Comparison of ENCODE assay signal across 16 cellular contexts in the genomic region with DNA sequence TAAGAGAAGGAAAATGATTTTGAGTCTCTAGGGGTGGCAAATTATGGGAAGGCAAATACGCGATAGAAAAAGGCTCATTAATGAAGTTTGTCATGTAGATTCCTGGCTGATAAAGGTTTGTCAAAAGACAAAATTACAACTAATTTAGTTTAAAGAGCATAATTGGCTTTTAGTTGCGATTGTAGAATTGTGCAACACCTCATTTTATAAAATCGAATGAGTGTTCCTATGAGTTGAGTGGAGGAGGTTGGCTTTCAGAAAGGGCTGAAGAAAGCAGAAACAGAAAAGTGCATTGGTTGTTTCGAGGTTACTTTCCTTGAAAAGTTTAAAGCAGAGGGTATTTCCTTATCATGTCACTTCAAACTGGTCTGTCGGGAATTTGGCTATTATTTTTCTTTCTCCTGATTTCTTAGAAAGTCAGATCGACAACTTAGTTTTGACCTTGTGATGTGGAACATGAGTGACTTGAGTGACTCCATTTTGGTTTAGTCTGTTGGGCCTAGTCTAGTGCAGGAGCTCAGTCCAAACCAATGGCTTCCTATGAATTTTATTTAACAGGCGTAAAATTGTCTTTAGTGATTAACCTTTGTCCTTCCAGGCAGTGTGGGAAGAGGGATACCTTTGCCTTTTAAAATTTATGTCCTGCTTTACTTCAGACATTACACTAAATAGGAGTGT.
"Had no signal": no experiment of that assay in that cellular context is flagged by ENCODE, and none has a peak within 500 bp of the region (broad histone marks: within the 10 kb centered on the region; RNA-seq: fewer than 3 reads in every experiment).

No MANE protein-coding gene starts in this region.

- DNase-seq: activated CD4-positive, alpha-beta T cell treated with anti-CD3 and anti-CD28 coated beads, Interleukin-2, amount 50 U/mL, for 4 hours; activated effector memory CD4-positive, alpha-beta T cell treated with Interleukin-2 at 50 U/mL for 16 hours; amygdala; brain microvascular endothelial cell; effector memory CD8-positive, alpha-beta T cell; left ventricle myocardium superior; mesenchymal stem cell; small intestine; T-helper 17 cell; tibial artery had no signal

- H3K4me3 Mint-ChIP-seq: dendritic cell treated with granulocyte-macrophage colony-stimulating factor and Interleukin-4, amounts not matched to agents 40 ng/mL and 50 ng/mL, for 4 days; stimulated activated memory B cell treated with anti-CD40 and anti-IgM and Interleukin-4, amounts not matched to agents 10 μg/mL and 1 μg/mL and 100 μg/mL, for 72 hours; T-helper 17 cell had no signal

- H3K36me3 Mint-ChIP-seq: activated naive CD8-positive, alpha-beta T cell; stimulated activated memory B cell treated with anti-CD40 and anti-IgM and Interleukin-4, amounts not matched to agents 10 μg/mL and 1 μg/mL and 100 μg/mL, for 72 hours had no signal

- H3K27me3 Mint-ChIP-seq: activated naive CD8-positive, alpha-beta T cell; dendritic cell treated with granulocyte-macrophage colony-stimulating factor and Interleukin-4, amounts not matched to agents 40 ng/mL and 50 ng/mL, for 4 days; effector memory CD8-positive, alpha-beta T cell; stimulated activated memory B cell treated with anti-CD40 and anti-IgM and Interleukin-4, amounts not matched to agents 10 μg/mL and 1 μg/mL and 100 μg/mL, for 72 hours; T-helper 17 cell had no signal

- H3K9me3 Mint-ChIP-seq: dendritic cell treated with granulocyte-macrophage colony-stimulating factor and Interleukin-4, amounts not matched to agents 40 ng/mL and 50 ng/mL, for 4 days; effector memory CD8-positive, alpha-beta T cell; stimulated activated memory B cell treated with anti-CD40 and anti-IgM and Interleukin-4, amounts not matched to agents 10 μg/mL and 1 μg/mL and 100 μg/mL, for 72 hours had no signal

- H3K4me3 ChIP-seq: gastroesophageal sphincter, hepatocyte, right atrium auricular region, tibial artery had no signal

- H3K9me3 ChIP-seq: gastroesophageal sphincter, right atrium auricular region had no signal

- H3K27ac ChIP-seq: brain microvascular endothelial cell, gastroesophageal sphincter, hepatocyte, right atrium auricular region, tibial artery had no signal

- H3K36me3 ChIP-seq: brain microvascular endothelial cell, right atrium auricular region had no signal

- H3K27ac Mint-ChIP-seq: activated naive CD8-positive, alpha-beta T cell; dendritic cell treated with granulocyte-macrophage colony-stimulating factor and Interleukin-4, amounts not matched to agents 40 ng/mL and 50 ng/mL, for 4 days; effector memory CD8-positive, alpha-beta T cell; stimulated activated memory B cell treated with anti-CD40 and anti-IgM and Interleukin-4, amounts not matched to agents 10 μg/mL and 1 μg/mL and 100 μg/mL, for 72 hours had no signal

- ATAC-seq: effector memory CD8-positive, alpha-beta T cell; gastroesophageal sphincter; left ventricle myocardium superior; stimulated activated memory B cell treated with anti-CD40 and anti-IgM and Interleukin-4, amounts not matched to agents 10 μg/mL and 1 μg/mL and 100 μg/mL, for 72 hours; T-helper 17 cell had no signal

- H3K27me3 ChIP-seq: brain microvascular endothelial cell, gastroesophageal sphincter, hepatocyte, right atrium auricular region, tibial artery had no signal
